18 cellular contexts compared by ENCODE assay signal in the genomic region with DNA sequence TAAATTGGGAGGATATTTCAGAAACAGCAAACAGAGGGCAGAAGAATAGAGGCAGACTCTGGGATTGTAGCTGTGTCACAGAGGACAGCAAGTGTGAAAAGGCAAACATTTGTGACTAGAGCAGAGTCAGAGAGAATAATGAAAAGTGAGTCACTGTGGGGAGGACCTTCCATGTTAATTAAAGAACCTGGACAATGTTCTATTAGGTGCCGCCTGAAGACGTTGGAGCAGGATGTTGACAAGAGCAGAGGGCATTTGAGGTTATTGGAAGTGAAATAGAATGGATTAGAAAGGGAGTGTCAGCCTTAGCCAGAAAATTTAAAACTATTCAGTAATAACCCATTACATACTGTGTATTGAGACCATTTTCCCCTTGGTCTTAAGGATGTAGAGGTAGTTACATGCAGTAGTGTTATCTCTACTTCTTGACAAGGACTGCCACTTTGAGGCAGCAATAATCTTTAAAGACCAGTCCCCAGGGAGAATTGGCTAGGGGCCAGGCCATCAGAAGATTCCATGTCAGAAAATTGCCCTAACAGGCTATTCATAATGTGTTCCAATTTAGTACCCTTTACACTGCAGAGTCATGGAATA. TPM values are rescaled to one million over a fixed set of nuclear protein-coding genes. Genes with fewer than 3 reads are reported as not detected.
DNase-seq lines count a peak whose midpoint lies in the region; ATAC-seq and TF ChIP-seq lines count a peak whose summit lies in the region.
"Had no signal": no experiment of that assay in that cellular context is flagged by ENCODE, and none has a peak within 500 bp of the region (broad histone marks: within the 10 kb centered on the region; RNA-seq: fewer than 3 reads in every experiment).

No MANE protein-coding gene starts in this region.

- H3K27me3 ChIP-seq in PC-9 (ENCODE audit: insufficient read depth, low read depth) = no peaks in the 10 kb centered on the region
- H3K27me3 ChIP-seq in heart right ventricle = no peaks in the 10 kb centered on the region
- H3K27me3 ChIP-seq in thyroid gland = no peaks in the 10 kb centered on the region
- H3K27me3 ChIP-seq: dorsolateral prefrontal cortex, neutrophil, right lobe of liver had no signal

- intact Hi-C loops in Right ventricle myocardium inferior (cut with DNase I) = no loop called here
- intact Hi-C loops in left cardiac atrium (cut with DNase I) = no loop called here
- intact Hi-C loops in PC-9 (cut with micrococcal nuclease; ENCODE audit: unreplicated experiment) = no loop called here
- intact Hi-C loops in heart right ventricle (cut with DNase I) = no loop called here
- intact Hi-C loops in thyroid gland (cut with DNase I) = no loop called here

- H3K27ac ChIP-seq in PC-9 = peak overlapping the region; percentile 48
- H3K27ac ChIP-seq in heart right ventricle = peak overlapping the region in 3 of 10 donors; percentile 2 to 37 (median 8)
- peak overlapping the region; percentile 8 to 39 (median 15) for H3K27ac ChIP-seq in thyroid gland
- H3K27ac ChIP-seq: dorsolateral prefrontal cortex, neutrophil, right lobe of liver had no signal

- H3K4me3 ChIP-seq in PC-9 (no peak overlapping the region), heart right ventricle (no peak overlapping the region), thyroid gland (replicated peaks in 1 of 3) (no peak overlapping the region)
- H3K4me3 ChIP-seq: dorsolateral prefrontal cortex, right lobe of liver had no signal

- ATAC-seq in Right ventricle myocardium inferior (peak; percentile 44), left cardiac atrium (no peak), heart right ventricle (peak; percentile 23 to 87 (median 74)), GM18909 (IDR thresholded peaks at IDR 0.05; ENCODE audit: poor library complexity, unreplicated experiment) (no peak)
- ATAC-seq: activated CD8-positive, alpha-beta memory T cell treated with anti-CD3 and anti-CD28 coated beads, Interleukin-2, amount 10 ng/mL, durations not matched to agents 7 days and 5 days had no signal

- no peaks in the 10 kb centered on the region for H3K27me3 Mint-ChIP-seq in glutamatergic neuron (ENCODE audit: unreplicated experiment)
- H3K27me3 Mint-ChIP-seq: memory B cell had no signal

- no peak overlapping the region for H3K4me3 Mint-ChIP-seq in glutamatergic neuron (ENCODE audit: unreplicated experiment)
- H3K4me3 Mint-ChIP-seq: activated CD8-positive, alpha-beta memory T cell treated with anti-CD3 and anti-CD28 coated beads, Interleukin-2, amount 10 ng/mL, durations not matched to agents 7 days and 5 days; memory B cell had no signal

- peaks cover 11% of the 10 kb centered on the region for H3K4me1 Mint-ChIP-seq in glutamatergic neuron (ENCODE audit: low read depth, unreplicated experiment)
- H3K4me1 Mint-ChIP-seq: activated CD8-positive, alpha-beta memory T cell treated with anti-CD3 and anti-CD28 coated beads, Interleukin-2, amount 10 ng/mL, durations not matched to agents 7 days and 5 days had no signal

- no peaks in the 10 kb centered on the region for H3K36me3 Mint-ChIP-seq in glutamatergic neuron (ENCODE audit: unreplicated experiment)
- H3K36me3 Mint-ChIP-seq: activated CD8-positive, alpha-beta memory T cell treated with anti-CD3 and anti-CD28 coated beads, Interleukin-2, amount 10 ng/mL, durations not matched to agents 7 days and 5 days; memory B cell had no signal

- H3K9me2 ChIP-seq in PC-9 (ENCODE audit: insufficient read depth) = no peaks in the 10 kb centered on the region

- H3K9me3 Mint-ChIP-seq in glutamatergic neuron (ENCODE audit: unreplicated experiment) = peaks cover 1% of the 10 kb centered on the region
- H3K9me3 Mint-ChIP-seq: memory B cell had no signal

- no peak for DNase-seq in Right ventricle myocardium inferior (ENCODE audit: missing footprints)
- no peak for DNase-seq in left cardiac atrium
- peak in 1 of 2 experiments; percentile 53 for DNase-seq in PC-9
- DNase-seq in heart right ventricle = no peak
- peak; percentile 23 to 41 for DNase-seq in thyroid gland
- no peak for DNase-seq in ACHN
- DNase-seq in glutamatergic neuron = no peak
- DNase-seq: activated CD4-positive, CD25-positive, alpha-beta regulatory T cell treated with anti-CD3 and anti-CD28 coated beads, Interleukin-2, amount 50 U/mL, for 72 hours; activated CD8-positive, alpha-beta memory T cell treated with anti-CD3 and anti-CD28 coated beads, Interleukin-2, amount 10 ng/mL, durations not matched to agents 7 days and 5 days; activated naive CD4-positive, alpha-beta T cell; dorsolateral prefrontal cortex; NCI-H2107; right lobe of liver; stimulated activated CD4-positive, alpha-beta T cell treated with anti-CD3 and anti-CD28 coated beads, Interleukin-4, amount 100 ng/mL, for 4 hours had no signal

- H3K36me3 ChIP-seq in PC-9 (ENCODE audit: low read depth) (no peaks in the 10 kb centered on the region), heart right ventricle (no peaks in the 10 kb centered on the region), thyroid gland (no peaks in the 10 kb centered on the region)
- H3K36me3 ChIP-seq: neutrophil, right lobe of liver had no signal

- no peak overlapping the region for H2AFZ ChIP-seq in PC-9

- H4K20me1 ChIP-seq in PC-9 (ENCODE audit: insufficient read depth) = no peaks in the 10 kb centered on the region; the same call in 1 of the 2 replicates

- POLR2A ChIA-PET in PC-9 (lab: Charles Lee; ENCODE audit: unreplicated experiment) = no interaction called here

- 19 to 23% methylated on average over 2 of the region's 2 CpGs for WGBS in heart right ventricle, 2 donors
- WGBS in thyroid gland, 2 donors = 53% methylated on average over 2 of the region's 2 CpGs

- in situ Hi-C loops in ACHN (cut with HindIII; ENCODE audit: low pct_ligation_motif_present, low pct_unique_long_range_greater_than_20kb, low sequenced_read_pairs) = no loop called here

- H3F3A ChIP-seq in PC-9 (ENCODE audit: insufficient read depth, low read depth) = peaks cover 31% of the 10 kb centered on the region

- TF ChIP-seq POLR2A in thyroid gland (IDR thresholded peaks at IDR 0.05) = no peak

- TF ChIP-seq CTCF in PC-9 (conservative IDR thresholded peaks at IDR 0.05) (no peak), heart right ventricle (IDR thresholded peaks at IDR 0.05) (no peak), thyroid gland (IDR thresholded peaks at IDR 0.05) (no peak), glutamatergic neuron (IDR thresholded peaks at IDR 0.05; ENCODE audit: partially characterized antibody, unreplicated experiment) (no peak)

- no TSS peak for BruUV-seq in PC-9 (replicated peaks; lab: Mats Ljungman, UMichigan)

- no peak overlapping the region for H3K27ac Mint-ChIP-seq in glutamatergic neuron (ENCODE audit: unreplicated experiment)
- H3K27ac Mint-ChIP-seq: activated CD8-positive, alpha-beta memory T cell treated with anti-CD3 and anti-CD28 coated beads, Interleukin-2, amount 10 ng/mL, durations not matched to agents 7 days and 5 days; memory B cell had no signal

- H3K4me2 ChIP-seq in PC-9 = peak overlapping the region; percentile 41

- H3K4me1 ChIP-seq in PC-9 (replicated peaks; ENCODE audit: insufficient read depth) = peaks cover 54% of the 10 kb centered on the region
- H3K4me1 ChIP-seq in heart right ventricle = peaks cover 0 to 30% (median 11%) of the 10 kb centered on the region in 9 donors
- peaks cover 13 to 32% of the 10 kb centered on the region in 2 donors for H3K4me1 ChIP-seq in thyroid gland

- CTCF ChIA-PET in PC-9 (lab: Charles Lee) = no interaction called here

- no peaks in the 10 kb centered on the region for H3K9me3 ChIP-seq in PC-9 (ENCODE audit: insufficient read depth, low read depth)
- H3K9me3 ChIP-seq in heart right ventricle = no peaks in the 10 kb centered on the region
- no peaks in the 10 kb centered on the region for H3K9me3 ChIP-seq in thyroid gland
- H3K9me3 ChIP-seq: neutrophil, right lobe of liver had no signal

- peaks cover 80% of the 10 kb centered on the region for H3K79me2 ChIP-seq in PC-9 (ENCODE audit: low read depth)

RNA-seq across cellular contexts. Expression of a gene that starts 5.8 kb away (rescaled TPM):
- total RNA-seq in Right ventricle myocardium inferior (0.89 TPM), left cardiac atrium (1 to 10 TPM; 2.2 to 2.4 TPM), PC-9 (2021) (1.0 and 2.9 TPM in 2 replicates), heart right ventricle (1 to 10 TPM in 8 of 10 donors, under 1 TPM in 2; 0.93 to 2.1 (median 1.2) TPM), thyroid gland (10 to 100 TPM in 2 of 4 donors, 1 to 10 TPM in 2; 5.6 to 15.3 (median 10.7) TPM), glutamatergic neuron (ENCODE audit: unreplicated experiment) (0.64 TPM)
- under 1 TPM; 0.15 to 0.25 TPM for polyA plus RNA-seq in heart right ventricle
- total RNA-seq: HT-29 had no signal

RNA-seq across cellular contexts. Expression of a gene that starts 10.7 kb away (rescaled TPM):
- total RNA-seq in Right ventricle myocardium inferior (335 TPM), left cardiac atrium (100 to 1,000 TPM; 200 to 270 TPM), PC-9 (2021) (48.2 and 69.7 TPM in 2 replicates), heart right ventricle (100 to 1,000 TPM; 276 to 397 (median 331) TPM), thyroid gland (100 to 1,000 TPM; 171 to 217 (median 211) TPM), glutamatergic neuron (ENCODE audit: unreplicated experiment) (67.6 TPM)
- polyA plus RNA-seq in heart right ventricle = 100 to 1,000 TPM; 179 to 399 TPM

RNA-seq across cellular contexts. Expression of a gene that starts 42.0 kb away (rescaled TPM):
- total RNA-seq in Right ventricle myocardium inferior = 0.41 TPM
- total RNA-seq in left cardiac atrium = 1 to 10 TPM in 1 of 2 donors, not detected in 1; 1.0 TPM
- 0.41 TPM in 1 of 2 replicates, not detected in the other for total RNA-seq in PC-9 (2021)
- 1 to 10 TPM in 2 of 10 donors, under 1 TPM in 6, not detected in 2; 0.16 to 1.2 (median 0.62) TPM for total RNA-seq in heart right ventricle
- polyA plus RNA-seq in heart right ventricle = under 1 TPM; 0.44 to 0.52 TPM
- total RNA-seq in thyroid gland = 1 to 10 TPM; 4.0 to 7.7 (median 6.0) TPM
- total RNA-seq in glutamatergic neuron (ENCODE audit: unreplicated experiment) = 1.0 TPM
- total RNA-seq: HT-29 had no signal

Comparison
In these comparisons a context has a peak if more than half of its experiments do, and no peak if none do; other contexts are left out.
1. ATAC-seq: peak in Right ventricle myocardium inferior (single experiment) and heart right ventricle (8 of 8); none in left cardiac atrium (0 of 2) and GM18909 (single experiment).
2. DNase-seq: peak in thyroid gland (2 of 2); none in Right ventricle myocardium inferior (single experiment), left cardiac atrium (single experiment), heart right ventricle (0 of 2), ACHN (single experiment) and glutamatergic neuron (single experiment).